1 cellular context compared by ENCODE assay signal in genomic region chr11:537622-538430, GRCh38.
TF ChIP-seq lines count a peak whose summit lies in the region.

No MANE protein-coding gene starts in this region.

TF ChIP-seq in GM12878, 131 proteins besides CTCF, POLR2A, EP300 and RAD21:
- TF ChIP-seq PKNOX1 (IDR thresholded peaks at IDR 0.05) (no peak), SMARCA5 (IDR thresholded peaks at IDR 0.05) (0 out of 2 replicates have a peak, but pooled peaks have one; percentile 8), MTA3 (IDR thresholded peaks at IDR 0.05; ENCODE audit: borderline replicate concordance, low read length) (no peak), EGR1 (IDR thresholded peaks at IDR 0.05; ENCODE audit: borderline replicate concordance in 1 of 2, low read depth in 2 of 2, low read length in 2 of 2) (peak in 1 of 2 experiments; percentile 48; a peak in 1 of 3 replicates), SP1 (IDR thresholded peaks at IDR 0.05; ENCODE audit: low read depth, low read length) (no peak), YY1 (IDR thresholded peaks at IDR 0.05; ENCODE audit: low read depth, low read length) (0 out of 2 replicates have a peak, but pooled peaks have one; percentile 3)
